ENCODE assay signal across 21 cellular contexts in genomic region chr12:47712171-47712570, GRCh38. TPM values are rescaled to one million over a fixed set of nuclear protein-coding genes. Genes with fewer than 3 reads are reported as not detected.
DNase-seq lines count a peak whose midpoint lies in the region; ATAC-seq and TF ChIP-seq lines count a peak whose summit lies in the region.
"Had no signal": no experiment of that assay in that cellular context is flagged by ENCODE, and none has a peak within 500 bp of the region (broad histone marks: within the 10 kb centered on the region; RNA-seq: fewer than 3 reads in every experiment).

No MANE protein-coding gene starts in this region.

- no peaks in the 10 kb centered on the region for H3K79me2 ChIP-seq in H9 (ENCODE audit: insufficient read depth, low read length)

- H3K9me3 ChIP-seq in H9 (ENCODE audit: control insufficient read depth, low read depth, low read length), result no peaks in the 10 kb centered on the region
- no peaks in the 10 kb centered on the region for H3K9me3 ChIP-seq in colonic mucosa
- H3K9me3 ChIP-seq: BLaER1 treated with 17β-estradiol and CSF1 and Interleukin-3, amounts not matched to agents 10 nM and 100 nM; HAP-1 had no signal

- H4K20me1 ChIP-seq in H9 (ENCODE audit: control insufficient read depth, insufficient read depth, insufficient read length), result no peaks in the 10 kb centered on the region
- H4K20me1 ChIP-seq: BLaER1 treated with 17β-estradiol and CSF1 and Interleukin-3, amounts not matched to agents 10 nM and 100 nM had no signal

- no peaks in the 10 kb centered on the region for H3K36me3 ChIP-seq in colonic mucosa
- H3K36me3 ChIP-seq: BLaER1 treated with 17β-estradiol and CSF1 and Interleukin-3, amounts not matched to agents 10 nM and 100 nM; HAP-1 had no signal

- H3K9ac ChIP-seq in H9 (ENCODE audit: extremely low read depth, insufficient read length, low read length) (no peak overlapping the region), colonic mucosa (ENCODE audit: low read depth in 2 of 2, low read length in 2 of 2) (no peak overlapping the region)

- no peak overlapping the region for H4K91ac ChIP-seq in H9 (ENCODE audit: insufficient read length, low read depth, low read length)

- no peak overlapping the region for H2BK12ac ChIP-seq in H9 (ENCODE audit: insufficient read length, low read depth, low read length)

- no peaks in the 10 kb centered on the region for H3K23me2 ChIP-seq in H9 (ENCODE audit: insufficient read length, low read depth, low read length, poor library complexity, severe bottlenecking)

- no peak overlapping the region for H3K14ac ChIP-seq in H9 (ENCODE audit: insufficient read depth, low read length)

- no peak overlapping the region for H3K23ac ChIP-seq in H9 (ENCODE audit: insufficient read length, low read depth, low read length)

- peak; percentile 24 for DNase-seq in H9
- peak; percentile 15 for DNase-seq in colonic mucosa
- peak; percentile 53 for DNase-seq in islet precursor cell
- DNase-seq in stimulated activated naive B cell treated with anti-CD40 and anti-IgM and Interleukin-4, amounts not matched to agents 10 μg/mL and 1 μg/mL and 100 μg/mL, for 72 hours, result no peak
- no peak for DNase-seq in OCI-M2 (lab: John Stamatoyannopoulos, UW; ENCODE audit: unreplicated experiment)
- DNase-seq: Calu3, DMS 273 treated with DMSO at 0.1 percent for 48 hours, DMS53, DND-41, EL, IMR-90 had no signal

- no peaks in the 10 kb centered on the region for H3K79me1 ChIP-seq in H9 (ENCODE audit: insufficient read depth, low read depth, low read length, poor library complexity, severe bottlenecking)

- H2BK20ac ChIP-seq in H9 (ENCODE audit: low read depth, low read length, poor library complexity, severe bottlenecking), result no peak overlapping the region

- H3K4ac ChIP-seq in H9 (ENCODE audit: low read depth, low read length), result no peak overlapping the region

- WGBS in H9 (ENCODE audit: extremely low coverage, insufficient read length, low lambda C conversion rate), result no CpG with 5 or more reads among the region's 6 CpGs

- TF ChIP-seq CTCF in H9 (conservative IDR thresholded peaks at IDR 0.05), result no peak
- TF ChIP-seq CTCF in colonic mucosa (IDR thresholded peaks at IDR 0.05), result no peak

- peaks cover 15 to 16% of the 10 kb centered on the region in 2 experiments for H3K4me1 Mint-ChIP-seq in H9
- H3K4me1 Mint-ChIP-seq in stimulated activated naive B cell treated with anti-CD40 and anti-IgM and Interleukin-4, amounts not matched to agents 10 μg/mL and 1 μg/mL and 100 μg/mL, for 72 hours, result peaks cover 57 to 99% of the 10 kb centered on the region in 2 donors

- H3K4me3 ChIP-seq in colonic mucosa, result no peak overlapping the region
- H3K4me3 ChIP-seq: BLaER1 treated with 17β-estradiol and CSF1 and Interleukin-3, amounts not matched to agents 10 nM and 100 nM; GM12878; HAP-1 had no signal

- H2BK5ac ChIP-seq in H9 (ENCODE audit: insufficient read length, low read length), result no peak overlapping the region

- no peak for ATAC-seq in stimulated activated naive B cell treated with anti-CD40 and anti-IgM and Interleukin-4, amounts not matched to agents 10 μg/mL and 1 μg/mL and 100 μg/mL, for 72 hours (replicated peaks)
- no peak for ATAC-seq in GM18861 (IDR thresholded peaks at IDR 0.05; ENCODE audit: unreplicated experiment)
- ATAC-seq: CD8-positive, alpha-beta T cell; GM12878 had no signal

- H2AFZ ChIP-seq in H9 (ENCODE audit: low read length), result no peak overlapping the region

- H3K27ac ChIP-seq in H9 (ENCODE audit: insufficient read length, low read depth, low read length), result no peak overlapping the region
- no peak overlapping the region for H3K27ac ChIP-seq in colonic mucosa
- H3K27ac ChIP-seq: BLaER1 treated with 17β-estradiol and CSF1 and Interleukin-3, amounts not matched to agents 10 nM and 100 nM; HL-60 had no signal

- no peak overlapping the region for H3T11ph ChIP-seq in H9 (ENCODE audit: low read length)

- no peaks in the 10 kb centered on the region for H3K9me3 Mint-ChIP-seq in H9
- H3K9me3 Mint-ChIP-seq in stimulated activated naive B cell treated with anti-CD40 and anti-IgM and Interleukin-4, amounts not matched to agents 10 μg/mL and 1 μg/mL and 100 μg/mL, for 72 hours, result no peaks in the 10 kb centered on the region
- H3K9me3 Mint-ChIP-seq: CD8-positive, alpha-beta T cell had no signal

- H4K8ac ChIP-seq in H9 (replicated peaks; ENCODE audit: insufficient read length, low read depth, low read length), result no peak overlapping the region

- no peak overlapping the region for H3K27ac Mint-ChIP-seq in H9
- H3K27ac Mint-ChIP-seq in stimulated activated naive B cell treated with anti-CD40 and anti-IgM and Interleukin-4, amounts not matched to agents 10 μg/mL and 1 μg/mL and 100 μg/mL, for 72 hours, result peak overlapping the region; percentile 47
- H3K27ac Mint-ChIP-seq: B cell; CD8-positive, alpha-beta T cell had no signal

- peaks cover 34% of the 10 kb centered on the region for H3K27me3 Mint-ChIP-seq in H9 (ENCODE audit: low read depth)
- H3K27me3 Mint-ChIP-seq in stimulated activated naive B cell treated with anti-CD40 and anti-IgM and Interleukin-4, amounts not matched to agents 10 μg/mL and 1 μg/mL and 100 μg/mL, for 72 hours, result no peaks in the 10 kb centered on the region
- H3K27me3 Mint-ChIP-seq: B cell had no signal

- H3K56ac ChIP-seq in H9 (ENCODE audit: insufficient read length, low read depth, low read length), result no peak overlapping the region

- no peak overlapping the region for H3K4me3 Mint-ChIP-seq in H9
- H3K4me3 Mint-ChIP-seq in stimulated activated naive B cell treated with anti-CD40 and anti-IgM and Interleukin-4, amounts not matched to agents 10 μg/mL and 1 μg/mL and 100 μg/mL, for 72 hours, result no peak overlapping the region
- H3K4me3 Mint-ChIP-seq: B cell; CD8-positive, alpha-beta T cell had no signal

- no peaks in the 10 kb centered on the region; a peak in 1 of 7 replicates for H3K36me3 Mint-ChIP-seq in H9 (ENCODE audit: insufficient read depth in 1 of 3, low read depth in 3 of 3)
- H3K36me3 Mint-ChIP-seq in stimulated activated naive B cell treated with anti-CD40 and anti-IgM and Interleukin-4, amounts not matched to agents 10 μg/mL and 1 μg/mL and 100 μg/mL, for 72 hours, result peaks cover 7 to 23% of the 10 kb centered on the region in 2 donors
- H3K36me3 Mint-ChIP-seq: CD8-positive, alpha-beta T cell had no signal

- H4K5ac ChIP-seq in H9 (ENCODE audit: insufficient read length, low read depth, low read length), result no peak overlapping the region

- H3K4me1 ChIP-seq in H9 (ENCODE audit: insufficient read depth, low read length) (no peaks in the 10 kb centered on the region), colonic mucosa (peaks cover 3% of the 10 kb centered on the region)

- H3K27me3 ChIP-seq in H9 (ENCODE audit: insufficient read depth, low read length), result peaks cover 3% of the 10 kb centered on the region; the same call in 1 of the 2 replicates
- no peaks in the 10 kb centered on the region for H3K27me3 ChIP-seq in colonic mucosa
- H3K27me3 ChIP-seq: BLaER1 treated with 17β-estradiol and CSF1 and Interleukin-3, amounts not matched to agents 10 nM and 100 nM had no signal

- intact Hi-C loops in colonic mucosa (cut with DNase I), result no loop called here

- no peak overlapping the region for H3K18ac ChIP-seq in H9 (ENCODE audit: insufficient read length, low read depth, low read length)

- no peak overlapping the region for H3K4me2 ChIP-seq in H9 (ENCODE audit: insufficient read depth, insufficient read length, low read length)

- no peak overlapping the region for H2BK15ac ChIP-seq in H9 (ENCODE audit: low read depth, low read length)

- no peak overlapping the region for H2AK5ac ChIP-seq in H9 (ENCODE audit: insufficient read length, low read length)

- H2BK120ac ChIP-seq in H9 (ENCODE audit: low read depth, low read length, poor library complexity, severe bottlenecking), result no peak overlapping the region

RNA-seq across cellular contexts. Expression of gene RPAP3, which starts 6.3 kb away (rescaled TPM):
- 48.9 and 53.3 TPM in 2 replicates for total RNA-seq in H9 (2021)
- 10 to 100 TPM; 16.7 to 17.0 TPM for total RNA-seq in colonic mucosa

RNA-seq across cellular contexts. Expression of gene ENDOU, which starts 13.1 kb away (rescaled TPM):
- total RNA-seq in H9 (2021) (not detected in 2 replicates), colonic mucosa (not detected)
- total RNA-seq: A172, B cell, Calu3, H1, HT1080 had no signal

RNA-seq across cellular contexts. Expression of gene RAPGEF3, which starts 46.5 kb away (rescaled TPM):
- total RNA-seq in H9 (2021), result 5.6 and 7.4 TPM in 2 replicates
- 10 to 100 TPM; 10.1 TPM for total RNA-seq in colonic mucosa

Comparison
In these comparisons a context has a peak if more than half of its experiments do, and no peak if none do; other contexts are left out.
1. DNase-seq: peak in H9 (single experiment), colonic mucosa (single experiment) and islet precursor cell (single experiment); none in stimulated activated naive B cell treated with anti-CD40 and anti-IgM and Interleukin-4, amounts not matched to agents 10 μg/mL and 1 μg/mL and 100 μg/mL, for 72 hours (single experiment) and OCI-M2 (single experiment).